8 cellular contexts compared by ENCODE assay signal in the genomic region with DNA sequence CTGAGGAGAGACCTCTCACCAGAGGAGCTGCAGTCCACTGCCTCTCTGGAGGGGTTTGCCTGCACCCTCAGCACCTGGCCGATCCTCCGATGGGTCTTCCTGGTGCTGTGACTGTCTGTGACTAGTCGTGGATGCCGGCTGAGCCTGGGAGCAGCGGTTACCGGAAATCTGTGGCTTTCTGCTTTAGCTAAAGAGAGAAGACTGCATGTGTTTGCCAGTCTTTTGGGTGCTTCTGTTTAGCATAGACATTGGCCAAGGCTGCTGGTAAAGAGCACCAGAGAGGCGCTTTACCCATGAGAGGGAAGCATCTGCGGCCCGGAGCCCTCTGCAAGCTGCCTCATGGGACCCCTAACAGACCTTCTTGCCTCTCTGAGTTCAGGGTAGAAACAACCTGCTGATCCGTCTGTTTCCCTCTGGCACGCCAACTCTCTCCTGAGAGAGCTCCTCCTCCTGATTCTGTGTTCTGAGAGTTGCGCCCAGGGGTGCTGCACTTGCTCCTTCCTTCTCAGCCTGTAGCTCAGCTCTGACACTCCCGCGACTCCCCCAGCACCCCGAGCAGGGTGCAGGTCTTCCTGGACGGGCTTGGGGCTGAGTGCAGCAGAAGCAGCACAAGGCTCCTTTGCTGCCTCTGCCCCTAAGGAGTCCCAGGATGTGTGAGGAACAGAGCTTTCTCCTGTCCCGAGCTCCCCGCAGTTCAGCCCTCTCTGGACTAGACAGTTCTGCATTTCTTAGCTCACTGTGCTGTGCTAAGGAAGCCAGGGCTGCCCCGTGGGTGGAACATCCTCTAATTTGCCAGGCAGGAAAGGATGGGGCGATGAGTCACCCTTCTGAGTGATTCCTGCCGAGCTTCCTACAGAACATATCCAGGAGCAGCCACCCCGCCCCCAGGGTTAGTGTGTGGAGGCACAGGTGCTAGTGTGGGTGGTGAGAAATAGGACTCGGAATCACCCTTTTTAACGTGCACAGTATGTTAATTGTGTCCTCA.
A peak's percentile ranks its signal among the peaks of the same experiment; 100 is the strongest.
DNase-seq lines count a peak whose midpoint lies in the region; ATAC-seq, FAIRE-seq and TF ChIP-seq lines count a peak whose summit lies in the region.

No MANE protein-coding gene starts in this region.

- WGBS in mesenchymal stem cell = 42% methylated on average over 23 of the region's 24 CpGs

- peak overlapping the region; percentile 96 to 98 for H3K18ac ChIP-seq in mesenchymal stem cell (ENCODE audit: low read depth in 1 of 2, low read length in 2 of 2)

- H3K27ac Mint-ChIP-seq in activated T-cell treated with anti-CD3 and anti-CD28 coated beads, Interleukin-2, amount 50 U/mL, for 24 hours = peak overlapping the region; percentile 19

- ATAC-seq in HG03432 (IDR thresholded peaks at IDR 0.05; ENCODE audit: unreplicated experiment) = peak; percentile 52

- H3K23ac ChIP-seq in mesenchymal stem cell (ENCODE audit: low read length in 2 of 2) = peak overlapping the region in 1 of 2 experiments; percentile 60

- H2BK12ac ChIP-seq in mesenchymal stem cell (ENCODE audit: low read length in 2 of 2) = peak overlapping the region; percentile 95 to 97

- H3K27me3 Mint-ChIP-seq in activated T-cell treated with anti-CD3 and anti-CD28 coated beads, Interleukin-2, amount 50 U/mL, for 24 hours = peaks cover 18% of the 10 kb centered on the region

- peak overlapping the region; percentile 90 for H2BK120ac ChIP-seq in mesenchymal stem cell (ENCODE audit: low read depth, low read length)

- peak overlapping the region; percentile 19 for H2AK5ac ChIP-seq in mesenchymal stem cell (ENCODE audit: low read length, severe bottlenecking)

- H3K4me3 ChIP-seq in dorsolateral prefrontal cortex (peak overlapping the region in 33 of 59 donors; percentile 5 to 50 (median 30)), mesenchymal stem cell (ENCODE audit: insufficient read depth in 1 of 2, low read depth in 1 of 2, low read length in 2 of 2) (peak overlapping the region; percentile 47 to 59)

- peak; percentile 94 for FAIRE-seq in urothelium cell line (lab: Jason Lieb, UNC)

- H3K36me3 ChIP-seq in mesenchymal stem cell (ENCODE audit: control insufficient read depth in 1 of 2, insufficient read depth in 2 of 2, low read depth in 1 of 2, low read length in 2 of 2) = no peaks in the 10 kb centered on the region

- H3K4me3 Mint-ChIP-seq in activated T-cell treated with anti-CD3 and anti-CD28 coated beads, Interleukin-2, amount 50 U/mL, for 24 hours = peak overlapping the region; percentile 64

- H3K9me3 Mint-ChIP-seq in activated T-cell treated with anti-CD3 and anti-CD28 coated beads, Interleukin-2, amount 50 U/mL, for 24 hours = no peaks in the 10 kb centered on the region

- intact Hi-C loops in dorsolateral prefrontal cortex (cut with DNase I) = no loop called here

- H2BK15ac ChIP-seq in mesenchymal stem cell (ENCODE audit: low read depth, poor library complexity, severe bottlenecking) = peak overlapping the region; percentile 74

- peak overlapping the region; percentile 97 for H4K91ac ChIP-seq in mesenchymal stem cell (ENCODE audit: low read length)

- peaks cover 4% of the 10 kb centered on the region for H3K9me3 ChIP-seq in mesenchymal stem cell (ENCODE audit: control insufficient read depth, low read length)

- peak overlapping the region; percentile 72 for H3K4me2 ChIP-seq in mesenchymal stem cell (ENCODE audit: low read length, poor library complexity, severe bottlenecking)

- H4K8ac ChIP-seq in mesenchymal stem cell (ENCODE audit: low read length) = peak overlapping the region; percentile 20

- peak overlapping the region; percentile 93 for H2BK5ac ChIP-seq in mesenchymal stem cell (ENCODE audit: low read depth, low read length, poor library complexity, severe bottlenecking)

- H3K9ac ChIP-seq in mesenchymal stem cell (ENCODE audit: low read length) = peak overlapping the region; percentile 62

- H3K4ac ChIP-seq in mesenchymal stem cell (ENCODE audit: low read depth in 1 of 2, low read length in 2 of 2) = peak overlapping the region; percentile 94 to 95

- H2AFZ ChIP-seq in mesenchymal stem cell (ENCODE audit: low read depth, low read length) = no peak overlapping the region

- H3K4me1 ChIP-seq in mesenchymal stem cell (ENCODE audit: control insufficient read depth, insufficient read depth, low read depth, low read length) = peaks cover 36% of the 10 kb centered on the region

- peak overlapping the region in 1 of 2 experiments; percentile 93 for H3K14ac ChIP-seq in mesenchymal stem cell (ENCODE audit: low read length in 2 of 2)

- no peaks in the 10 kb centered on the region for H3K36me3 Mint-ChIP-seq in activated T-cell treated with anti-CD3 and anti-CD28 coated beads, Interleukin-2, amount 50 U/mL, for 24 hours (ENCODE audit: low read depth)

- DNase-seq in activated T-cell treated with anti-CD3 and anti-CD28 coated beads, Interleukin-2, amount 50 U/mL, for 24 hours = peak; percentile 41
- DNase-seq in activated T-cell treated with anti-CD3 and anti-CD28 coated beads, Interleukin-2, amount 50 U/mL, for 1 hour = no peak
- peak; percentile 98 for DNase-seq in SW480 (ENCODE audit: low spot score)
- DNase-seq in dorsolateral prefrontal cortex = peak; percentile 25 to 95 (median 86)
- DNase-seq in mesenchymal stem cell = peak; percentile 98
- DNase-seq in urothelium cell line (ENCODE audit: low spot score) = peak; percentile 95
- no peak for DNase-seq in NCI-H774 (lab: John Stamatoyannopoulos, UW)

- H3K27ac ChIP-seq in dorsolateral prefrontal cortex = peak overlapping the region in 12 of 59 donors; percentile 7 to 64 (median 46)
- peak overlapping the region; percentile 95 for H3K27ac ChIP-seq in mesenchymal stem cell (ENCODE audit: low read length, poor library complexity, severe bottlenecking)

- no peak for TF ChIP-seq CTCF in dorsolateral prefrontal cortex (IDR thresholded peaks at IDR 0.05 in 54 of 56, conservative IDR thresholded peaks at IDR 0.05 in 2 of 56; ENCODE audit: low read depth in 1 of 56, partially characterized antibody in 56 of 56)

- H3K4me1 Mint-ChIP-seq in activated T-cell treated with anti-CD3 and anti-CD28 coated beads, Interleukin-2, amount 50 U/mL, for 24 hours (ENCODE audit: low read depth) = peaks cover 37% of the 10 kb centered on the region

- H3K27me3 ChIP-seq in dorsolateral prefrontal cortex (no peaks in the 10 kb centered on the region), mesenchymal stem cell (ENCODE audit: control insufficient read depth in 1 of 2, insufficient read depth in 1 of 2, low read length in 2 of 2) (no peaks in the 10 kb centered on the region)

- peaks cover 28% of the 10 kb centered on the region for H3K79me1 ChIP-seq in mesenchymal stem cell (replicated peaks; ENCODE audit: low read length, poor library complexity, severe bottlenecking)

Comparison
In these comparisons a context has a peak if more than half of its experiments do, and no peak if none do; other contexts are left out.
1. DNase-seq: peak in activated T-cell treated with anti-CD3 and anti-CD28 coated beads, Interleukin-2, amount 50 U/mL, for 24 hours (single experiment), SW480 (single experiment), dorsolateral prefrontal cortex (10 of 10), mesenchymal stem cell (single experiment) and urothelium cell line (single experiment); none in activated T-cell treated with anti-CD3 and anti-CD28 coated beads, Interleukin-2, amount 50 U/mL, for 1 hour (single experiment) and NCI-H774 (single experiment).